13 cellular contexts compared by ENCODE assay signal in genomic region chr11:63505857-63506528, GRCh38. TPM values are rescaled to one million over a fixed set of nuclear protein-coding genes. Genes with fewer than 3 reads are reported as not detected.
DNase-seq lines count a peak whose midpoint lies in the region; ATAC-seq and TF ChIP-seq lines count a peak whose summit lies in the region.
"Had no signal": no experiment of that assay in that cellular context is flagged by ENCODE, and none has a peak within 500 bp of the region (broad histone marks: within the 10 kb centered on the region; RNA-seq: fewer than 3 reads in every experiment).

TSS of gene LGALS12 (plus strand) at chr11:63506084. CDS start at chr11:63506459, 375 bp downstream.

- H3K9ac ChIP-seq in neural progenitor cell = no peak within 1 kb of the TSS

- no peak within 1 kb of the TSS for H2AFZ ChIP-seq in neural progenitor cell (replicated peaks)

- no peak within 1 kb of the TSS for H3K4me3 Mint-ChIP-seq in neural progenitor cell

- H3K27ac ChIP-seq in adipose tissue (ENCODE audit: low read depth, low read length) (no peak within 1 kb of the TSS), neural progenitor cell (no peak within 1 kb of the TSS)
- H3K27ac ChIP-seq: testis had no signal

- peak; percentile 58 for DNase-seq in ELF-1 (ENCODE audit: low read depth, low spot score)
- DNase-seq in MG63 = peak; percentile 27
- DNase-seq in mesenteric fat pad (ENCODE audit: low spot score) = no peak
- DNase-seq in NCI-H2196 (lab: John Stamatoyannopoulos, UW; ENCODE audit: unreplicated experiment) = no peak
- DNase-seq in NCI-H128 (lab: John Stamatoyannopoulos, UW; ENCODE audit: unreplicated experiment) = no peak
- DNase-seq in neural progenitor cell (ENCODE audit: low spot score) = no peak
- DNase-seq: effector CD8-positive, alpha-beta T cell; NCI-H82; stimulated activated CD4-positive, alpha-beta T cell treated with anti-CD3 and anti-CD28 coated beads, Interleukin-2, amount 100 ng/mL, for 48 hours; testis had no signal

- H3K36me3 ChIP-seq in MG63 (no peaks in the 10 kb centered on the region), neural progenitor cell (no peaks in the 10 kb centered on the region)

- H3K27me3 Mint-ChIP-seq in neural progenitor cell (ENCODE audit: insufficient read depth, low read depth) = peaks cover 7% of the 10 kb centered on the region

- peaks cover 4% of the 10 kb centered on the region for H3K4me1 Mint-ChIP-seq in neural progenitor cell

- H3K27ac Mint-ChIP-seq in neural progenitor cell = no peak within 1 kb of the TSS

- no peaks in the 10 kb centered on the region for H3K27me3 ChIP-seq in MG63
- H3K27me3 ChIP-seq in neural progenitor cell = no peaks in the 10 kb centered on the region
- H3K27me3 ChIP-seq: testis had no signal

- H3K4me3 ChIP-seq in MG63 (no peak within 1 kb of the TSS), neural progenitor cell (no peak within 1 kb of the TSS)
- H3K4me3 ChIP-seq: testis had no signal

- no peaks in the 10 kb centered on the region for H3K79me2 ChIP-seq in neural progenitor cell (ENCODE audit: low read depth)

- TF ChIP-seq CTCF in neural progenitor cell (IDR thresholded peaks at IDR 0.05) = no peak

- no peaks in the 10 kb centered on the region for H3K36me3 Mint-ChIP-seq in neural progenitor cell

- no peaks in the 10 kb centered on the region for H4K20me1 ChIP-seq in neural progenitor cell (ENCODE audit: low read depth)

- no peak within 1 kb of the TSS for H3K4me2 ChIP-seq in neural progenitor cell

- no peaks in the 10 kb centered on the region for H3K9me3 Mint-ChIP-seq in neural progenitor cell

- no peaks in the 10 kb centered on the region for H3F3A ChIP-seq in neural progenitor cell (ENCODE audit: low read depth)

- ATAC-seq in HG02759 (IDR thresholded peaks at IDR 0.05; ENCODE audit: unreplicated experiment) = no peak

- H3K9me3 ChIP-seq in MG63 (no peaks in the 10 kb centered on the region), neural progenitor cell (ENCODE audit: low read depth) (no peaks in the 10 kb centered on the region)
- H3K9me3 ChIP-seq: testis had no signal

- 25 to 70% (median 39%) methylated on average over 15 of the region's 15 CpGs for WGBS in adipose tissue, 3 donors

- H3K4me1 ChIP-seq in neural progenitor cell = peaks cover 16% of the 10 kb centered on the region

RNA-seq across cellular contexts. Expression of gene LGALS12, which starts in this region (rescaled TPM):
- total RNA-seq in MG63 (2014; rRNA removed; shearing (Covaris generic); ENCODE audit: low replicate concordance) = 1.5 and 2.0 TPM in 2 replicates
- polyA plus RNA-seq in adipose tissue = 100 to 1,000 TPM in 1 of 3 donors, 10 to 100 TPM in 2; 24.6 to 205 (median 72.4) TPM
- total RNA-seq in mesenteric fat pad = 80.9 TPM
- not detected in 2 replicates for total RNA-seq in neural progenitor cell (ENCODE audit: low replicate concordance)
- polyA plus RNA-seq: neural cell had no signal

Comparison
In these comparisons a context has a peak if more than half of its experiments do, and no peak if none do; other contexts are left out.
1. RNA of gene LGALS12 (total RNA-seq): 80.9 TPM in mesenteric fat pad (single experiment); 1.5 to 2.0 TPM in MG63 and not detected in neural progenitor cell; every median in the first group is over 10 times any median in the second.
2. DNase-seq: peak in ELF-1 (single experiment) and MG63 (single experiment); none in mesenteric fat pad (single experiment), NCI-H2196 (single experiment), NCI-H128 (single experiment) and neural progenitor cell (single experiment).